8 cellular contexts compared by ENCODE assay signal in the genomic region with DNA sequence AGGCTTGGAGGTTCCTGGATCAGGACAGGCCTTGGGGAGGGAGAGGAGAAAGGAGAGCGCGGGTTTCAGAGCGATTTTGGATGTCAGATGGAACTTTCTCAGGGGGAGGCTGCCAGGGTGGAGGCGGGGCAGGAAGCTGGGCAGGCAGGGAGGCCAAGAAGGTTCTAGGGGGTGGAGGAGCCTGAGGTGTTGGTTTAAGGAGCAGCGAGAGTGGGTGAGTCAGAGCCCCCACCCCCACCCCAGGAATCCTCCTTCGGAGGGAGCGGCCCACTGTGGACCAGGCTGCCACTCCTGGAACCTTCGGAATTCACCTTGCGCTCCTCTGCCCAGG. TPM values are rescaled to one million over a fixed set of nuclear protein-coding genes. Genes with fewer than 3 reads are reported as not detected.
DNase-seq lines count a peak whose midpoint lies in the region; TF ChIP-seq lines count a peak whose summit lies in the region.

No MANE protein-coding gene starts in this region.

- peak overlapping the region; percentile 60 for H3K4me3 ChIP-seq in adipocyte (ENCODE audit: low read length)
- H3K4me3 ChIP-seq in hepatocyte = no peak overlapping the region
- H3K4me3 ChIP-seq in skeletal muscle cell (ENCODE audit: low read depth, low read length) = peak overlapping the region; percentile 5

- DNase-seq in activated T-cell treated with anti-CD3 and anti-CD28 coated beads, Interleukin-2, amount 50 U/mL, for 24 hours = no peak
- DNase-seq in activated T-cell treated with anti-CD3 and anti-CD28 coated beads for 4 hours = no peak
- DNase-seq in adipocyte (ENCODE audit: low read depth) = peak; percentile 90
- peak; percentile 87 for DNase-seq in hepatocyte (ENCODE audit: low spot score)
- peak; percentile 57 for DNase-seq in skeletal muscle cell (ENCODE audit: low read depth)
- no peak for DNase-seq in GM19240 (ENCODE audit: insufficient read length, low spot score)
- no peak for DNase-seq in NCI-H524 (lab: John Stamatoyannopoulos, UW)
- DNase-seq in Ammon's horn (ENCODE audit: low spot score) = no peak

- no peaks in the 10 kb centered on the region for H3K9me3 ChIP-seq in adipocyte (ENCODE audit: control insufficient read depth, low read length)
- H3K9me3 ChIP-seq in hepatocyte (ENCODE audit: low read depth) = no peaks in the 10 kb centered on the region

- peaks cover 4% of the 10 kb centered on the region for H3K79me2 ChIP-seq in hepatocyte

- TF ChIP-seq CTCF in hepatocyte (IDR thresholded peaks at IDR 0.05; ENCODE audit: poor library complexity) = no peak

- no peaks in the 10 kb centered on the region for H4K20me1 ChIP-seq in hepatocyte (ENCODE audit: insufficient read depth, poor library complexity, severe bottlenecking)

- H3K9ac ChIP-seq in adipocyte (ENCODE audit: low read length) = peak overlapping the region; percentile 73

- peak overlapping the region; percentile 74 for H3K4me2 ChIP-seq in hepatocyte

- H2AFZ ChIP-seq in hepatocyte = no peak overlapping the region

- peaks cover 16% of the 10 kb centered on the region for H3K4me1 Mint-ChIP-seq in activated T-cell treated with anti-CD3 and anti-CD28 coated beads, Interleukin-2, amount 50 U/mL, for 24 hours (ENCODE audit: low read depth)

- H3K9me3 Mint-ChIP-seq in activated T-cell treated with anti-CD3 and anti-CD28 coated beads, Interleukin-2, amount 50 U/mL, for 24 hours = no peaks in the 10 kb centered on the region

- H3K4me3 Mint-ChIP-seq in activated T-cell treated with anti-CD3 and anti-CD28 coated beads, Interleukin-2, amount 50 U/mL, for 24 hours = peak overlapping the region; percentile 70

- no peaks in the 10 kb centered on the region for H3K36me3 Mint-ChIP-seq in activated T-cell treated with anti-CD3 and anti-CD28 coated beads, Interleukin-2, amount 50 U/mL, for 24 hours (ENCODE audit: low read depth)

- peaks cover 43% of the 10 kb centered on the region for H3K4me1 ChIP-seq in adipocyte (ENCODE audit: control insufficient read depth, insufficient read depth, low read length)
- peaks cover 17% of the 10 kb centered on the region for H3K4me1 ChIP-seq in hepatocyte (ENCODE audit: insufficient read depth)

- H3K36me3 ChIP-seq in adipocyte (ENCODE audit: control insufficient read depth, insufficient read depth, low read length, severe bottlenecking) (peaks cover 58% of the 10 kb centered on the region), hepatocyte (replicated peaks; ENCODE audit: insufficient read depth, low read depth) (no peaks in the 10 kb centered on the region)

- H3K27ac Mint-ChIP-seq in activated T-cell treated with anti-CD3 and anti-CD28 coated beads, Interleukin-2, amount 50 U/mL, for 24 hours = no peak overlapping the region

- peaks cover 30% of the 10 kb centered on the region for H3K27me3 Mint-ChIP-seq in activated T-cell treated with anti-CD3 and anti-CD28 coated beads, Interleukin-2, amount 50 U/mL, for 24 hours

- 19% methylated on average over 7 of the region's 9 CpGs for WGBS in hepatocyte (ENCODE audit: low lambda C conversion rate, missing lambda C conversion rate)

- H3K27me3 ChIP-seq in adipocyte (replicated peaks; ENCODE audit: control insufficient read depth, insufficient read depth, low read length) = no peaks in the 10 kb centered on the region
- no peaks in the 10 kb centered on the region for H3K27me3 ChIP-seq in hepatocyte

- no peaks in the 10 kb centered on the region for H3K9me2 ChIP-seq in hepatocyte (replicated peaks; ENCODE audit: insufficient read depth)

- peak overlapping the region; percentile 93 for H3K27ac ChIP-seq in hepatocyte

RNA-seq across cellular contexts. Expression of a gene that starts 15.9 kb away (rescaled TPM):
- 93.3 and 139 TPM in 2 replicates for total RNA-seq in hepatocyte
- 91.5 and 96.7 TPM in 2 replicates for polyA plus RNA-seq in hepatocyte

RNA-seq across cellular contexts. Expression of a gene that starts 16.2 kb away (rescaled TPM):
- 17.8 and 20.8 TPM in 2 replicates for total RNA-seq in hepatocyte
- polyA plus RNA-seq in hepatocyte = 104 and 120 TPM in 2 replicates

RNA-seq across cellular contexts. Expression of a gene that starts 49.1 kb away (rescaled TPM):
- total RNA-seq in hepatocyte = 140 and 143 TPM in 2 replicates
- polyA plus RNA-seq in hepatocyte = 215 and 217 TPM in 2 replicates

Comparison
In these comparisons a context has a peak if more than half of its experiments do, and no peak if none do; other contexts are left out.
1. DNase-seq: peak in adipocyte (single experiment), hepatocyte (single experiment) and skeletal muscle cell (single experiment); none in activated T-cell treated with anti-CD3 and anti-CD28 coated beads, Interleukin-2, amount 50 U/mL, for 24 hours (single experiment), activated T-cell treated with anti-CD3 and anti-CD28 coated beads for 4 hours (single experiment), GM19240 (single experiment), NCI-H524 (0 of 2) and Ammon's horn (single experiment).